In the genomic region with DNA sequence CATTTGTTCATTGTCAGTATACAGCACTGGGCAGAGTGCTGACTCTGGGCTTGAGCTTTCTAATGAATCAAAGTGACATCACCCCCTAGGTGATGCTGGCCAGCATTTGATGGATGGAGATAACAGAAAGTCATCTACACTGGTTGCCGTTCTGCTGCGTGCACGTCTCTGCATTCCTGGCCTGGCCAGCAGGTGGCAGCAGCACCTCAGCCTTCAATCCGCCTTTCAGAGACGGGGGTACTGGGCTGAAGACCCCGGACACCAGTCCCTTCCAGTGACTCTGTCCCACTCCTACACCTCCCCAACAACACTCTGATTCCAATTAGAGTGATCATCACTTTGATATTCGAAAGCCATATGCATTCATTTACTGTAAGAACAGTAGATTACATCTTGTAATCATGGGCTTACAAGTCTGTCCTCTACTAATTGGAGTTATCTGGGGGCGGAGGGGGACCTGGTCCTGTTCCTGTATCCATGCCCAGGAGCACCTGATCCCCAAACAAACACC, we compare ENCODE assay signal across 9 cellular contexts. TPM values are rescaled to one million over a fixed set of nuclear protein-coding genes. Genes with fewer than 3 reads are reported as not detected.
DNase-seq lines count a peak whose midpoint lies in the region; ATAC-seq lines count a peak whose summit lies in the region.
"Had no signal": no experiment of that assay in that cellular context is flagged by ENCODE, and none has a peak within 500 bp of the region (broad histone marks: within the 10 kb centered on the region; RNA-seq: fewer than 3 reads in every experiment).

No MANE protein-coding gene starts in this region.

- H3K4me1 ChIP-seq in CD4-positive, alpha-beta memory T cell (ENCODE audit: insufficient read depth, low read length): no peaks in the 10 kb centered on the region

- intact Hi-C loops in CD4-positive, alpha-beta memory T cell (cut with micrococcal nuclease): loop anchor here (1.0 to 5.0 kb wide), 4 partner anchors 64 to 702 kb away; no protein-coding TSS in a partner anchor

- H3K36me3 ChIP-seq in CD4-positive, alpha-beta memory T cell (ENCODE audit: insufficient read depth, low read length): no peaks in the 10 kb centered on the region

- no peaks in the 10 kb centered on the region for H3K27me3 ChIP-seq in CD4-positive, alpha-beta memory T cell (ENCODE audit: insufficient read depth, low read length)

- no peak overlapping the region for H3K27ac ChIP-seq in CD4-positive, alpha-beta memory T cell (ENCODE audit: low read depth, low read length)

- H3K36me3 Mint-ChIP-seq in CD4-positive, alpha-beta memory T cell: no peaks in the 10 kb centered on the region
- no peaks in the 10 kb centered on the region for H3K36me3 Mint-ChIP-seq in activated CD4-positive, alpha-beta memory T cell treated with anti-CD3 and anti-CD28 coated beads, Interleukin-2, amount 10 ng/mL, durations not matched to agents 7 days and 5 days (ENCODE audit: low read depth)
- no peaks in the 10 kb centered on the region for H3K36me3 Mint-ChIP-seq in effector memory CD8-positive, alpha-beta T cell (ENCODE audit: insufficient read depth)

- H3K9me3 ChIP-seq in CD4-positive, alpha-beta memory T cell (ENCODE audit: control insufficient read depth in 1 of 2, low read length in 2 of 2): no peaks in the 10 kb centered on the region

- POLR2A ChIA-PET in CD4-positive, alpha-beta memory T cell (lab: Charles Lee; ENCODE audit: partially characterized antibody): no interaction called here
- POLR2A ChIA-PET in activated CD4-positive, alpha-beta memory T cell treated with anti-CD3 and anti-CD28 coated beads, Interleukin-2, amount 10 ng/mL, durations not matched to agents 7 days and 5 days (lab: Charles Lee): interaction anchor here (1.1 kb wide), 1 partner anchor 528 kb away, joined by 3 read pairs; no protein-coding TSS in a partner anchor

- DNase-seq in CD4-positive, alpha-beta memory T cell: peak in 4 of 5 donors; percentile 32 to 49 (median 40)
- DNase-seq in GM19240 (ENCODE audit: insufficient read length, low spot score) (peak; percentile 38), NCI-H2227 (lab: John Stamatoyannopoulos, UW; ENCODE audit: unreplicated experiment) (peak; percentile 76), mucosa of gallbladder (ENCODE audit: low spot score) (peak; percentile 40)
- DNase-seq in activated CD4-positive, alpha-beta memory T cell treated with anti-CD3 and anti-CD28 coated beads, Interleukin-2, amount 10 ng/mL, durations not matched to agents 7 days and 5 days: peak; percentile 62
- DNase-seq in effector memory CD8-positive, alpha-beta T cell: peak; percentile 41 to 48 (median 48)
- DNase-seq in stimulated activated naive CD4-positive, alpha-beta T cell (lab: John Stamatoyannopoulos, UW): peak; percentile 4 to 65 (median 36)

- peaks cover 0 to 2% of the 10 kb centered on the region in 2 donors for H3K27me3 Mint-ChIP-seq in CD4-positive, alpha-beta memory T cell
- H3K27me3 Mint-ChIP-seq in activated CD4-positive, alpha-beta memory T cell treated with anti-CD3 and anti-CD28 coated beads, Interleukin-2, amount 10 ng/mL, durations not matched to agents 7 days and 5 days: no peaks in the 10 kb centered on the region
- H3K27me3 Mint-ChIP-seq in effector memory CD8-positive, alpha-beta T cell: peaks cover 0 to 15% of the 10 kb centered on the region in 2 donors

- peaks cover 0 to 5% (median 2%) of the 10 kb centered on the region in 4 donors for H3K4me1 Mint-ChIP-seq in CD4-positive, alpha-beta memory T cell
- H3K4me1 Mint-ChIP-seq in activated CD4-positive, alpha-beta memory T cell treated with anti-CD3 and anti-CD28 coated beads, Interleukin-2, amount 10 ng/mL, durations not matched to agents 7 days and 5 days: no peaks in the 10 kb centered on the region
- peaks cover 0 to 3% of the 10 kb centered on the region in 2 donors for H3K4me1 Mint-ChIP-seq in effector memory CD8-positive, alpha-beta T cell (ENCODE audit: low read depth in 2 of 2)

- no peak overlapping the region for H3K4me3 ChIP-seq in CD4-positive, alpha-beta memory T cell (ENCODE audit: low read length in 2 of 2)

- ATAC-seq in effector memory CD8-positive, alpha-beta T cell (replicated peaks): peak; percentile 70
- no peak for ATAC-seq in HG03095 (IDR thresholded peaks at IDR 0.05; ENCODE audit: unreplicated experiment)

- H3K4me3 Mint-ChIP-seq in CD4-positive, alpha-beta memory T cell: no peak overlapping the region
- no peak overlapping the region for H3K4me3 Mint-ChIP-seq in activated CD4-positive, alpha-beta memory T cell treated with anti-CD3 and anti-CD28 coated beads, Interleukin-2, amount 10 ng/mL, durations not matched to agents 7 days and 5 days
- H3K4me3 Mint-ChIP-seq in effector memory CD8-positive, alpha-beta T cell: no peak overlapping the region

- H3K27ac Mint-ChIP-seq in CD4-positive, alpha-beta memory T cell: peak overlapping the region in 2 of 7 donors; percentile 36 to 58
- no peak overlapping the region for H3K27ac Mint-ChIP-seq in activated CD4-positive, alpha-beta memory T cell treated with anti-CD3 and anti-CD28 coated beads, Interleukin-2, amount 10 ng/mL, durations not matched to agents 7 days and 5 days
- H3K27ac Mint-ChIP-seq in effector memory CD8-positive, alpha-beta T cell: no peak overlapping the region

- CTCF ChIA-PET in CD4-positive, alpha-beta memory T cell (lab: Charles Lee; ENCODE audit: partially characterized antibody): interaction anchor here (0.6 to 11.3 kb wide), 28 partner anchors 9 to 921 kb away, joined by 3 to 185 read pairs (median 6); partner anchors contain the start of gene CDC42EP4
- CTCF ChIA-PET in activated CD4-positive, alpha-beta memory T cell treated with anti-CD3 and anti-CD28 coated beads, Interleukin-2, amount 10 ng/mL, durations not matched to agents 7 days and 5 days (lab: Charles Lee): interaction anchor here (0.5 to 5.8 kb wide), 22 partner anchors 8 to 699 kb away, joined by 3 to 102 read pairs (median 4); partner anchors contain the start of gene SSTR2

- H3K9me3 Mint-ChIP-seq in CD4-positive, alpha-beta memory T cell: no peaks in the 10 kb centered on the region
- H3K9me3 Mint-ChIP-seq in activated CD4-positive, alpha-beta memory T cell treated with anti-CD3 and anti-CD28 coated beads, Interleukin-2, amount 10 ng/mL, durations not matched to agents 7 days and 5 days: no peaks in the 10 kb centered on the region
- H3K9me3 Mint-ChIP-seq in effector memory CD8-positive, alpha-beta T cell: no peaks in the 10 kb centered on the region

RNA-seq across cellular contexts. Expression of gene CPSF4L, which starts 6.0 kb away (rescaled TPM):
- total RNA-seq in CD4-positive, alpha-beta memory T cell: not detected
- not detected for polyA plus RNA-seq in CD4-positive, alpha-beta memory T cell
- total RNA-seq in activated CD4-positive, alpha-beta memory T cell treated with anti-CD3 and anti-CD28 coated beads, Interleukin-2, amount 10 ng/mL, durations not matched to agents 7 days and 5 days: not detected
- not detected for total RNA-seq in mucosa of gallbladder
- total RNA-seq: NCI-H460 had no signal

RNA-seq across cellular contexts. Expression of gene CDC42EP4, which starts 56.1 kb away (rescaled TPM):
- total RNA-seq in CD4-positive, alpha-beta memory T cell: 1 to 10 TPM; 1.1 to 1.4 TPM
- under 1 TPM; 0.37 to 0.92 TPM for polyA plus RNA-seq in CD4-positive, alpha-beta memory T cell
- 1 to 10 TPM; 3.6 to 3.8 TPM for total RNA-seq in activated CD4-positive, alpha-beta memory T cell treated with anti-CD3 and anti-CD28 coated beads, Interleukin-2, amount 10 ng/mL, durations not matched to agents 7 days and 5 days
- total RNA-seq in mucosa of gallbladder: 77.6 TPM

Comparison
In these comparisons a context has a peak if more than half of its experiments do, and no peak if none do; other contexts are left out.
1. RNA of gene CDC42EP4, which starts 56.1 kb away (total RNA-seq): 77.6 TPM in mucosa of gallbladder (single experiment); 3.6 to 3.8 TPM in activated CD4-positive, alpha-beta memory T cell treated with anti-CD3 and anti-CD28 coated beads, Interleukin-2, amount 10 ng/mL, durations not matched to agents 7 days and 5 days and 1.1 to 1.4 TPM in CD4-positive, alpha-beta memory T cell; every median in the first group is over 10 times any median in the second.
2. Peak in every context shown above with its lines, with median percentiles within 50 percentile points of each other: DNase-seq.